In the genomic region with DNA sequence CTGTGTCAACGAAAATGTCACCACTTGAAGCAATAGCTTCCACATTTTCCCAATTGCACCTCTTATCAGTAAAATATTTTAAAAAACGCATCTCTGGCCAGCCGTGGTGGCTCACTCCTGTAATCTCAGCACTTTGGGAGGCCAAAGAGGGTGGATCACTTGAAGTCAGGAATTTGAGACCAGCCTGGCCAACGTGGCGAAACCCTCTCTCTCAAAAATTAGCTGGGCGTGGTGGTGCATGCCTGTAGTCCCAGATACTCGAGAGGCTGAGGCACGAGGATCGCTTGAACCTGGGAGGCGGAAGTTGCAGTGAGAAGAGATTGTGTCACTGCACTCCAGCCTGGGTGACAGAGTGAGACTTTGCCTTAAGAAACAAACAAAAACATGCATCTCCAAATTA, we compare ENCODE assay signal across 3 cellular contexts.
"Had no signal": no experiment of that assay in that cellular context is flagged by ENCODE, and none has a peak within 500 bp of the region (broad histone marks: within the 10 kb centered on the region; RNA-seq: fewer than 3 reads in every experiment).

No MANE protein-coding gene starts in this region.

- H3K4me3 ChIP-seq: GM12878 had no signal

- DNase-seq: GDM1, GF-D8 had no signal

- ATAC-seq: GM12878 had no signal
